Comparison of ENCODE assay signal across 10 cellular contexts in the genomic region with DNA sequence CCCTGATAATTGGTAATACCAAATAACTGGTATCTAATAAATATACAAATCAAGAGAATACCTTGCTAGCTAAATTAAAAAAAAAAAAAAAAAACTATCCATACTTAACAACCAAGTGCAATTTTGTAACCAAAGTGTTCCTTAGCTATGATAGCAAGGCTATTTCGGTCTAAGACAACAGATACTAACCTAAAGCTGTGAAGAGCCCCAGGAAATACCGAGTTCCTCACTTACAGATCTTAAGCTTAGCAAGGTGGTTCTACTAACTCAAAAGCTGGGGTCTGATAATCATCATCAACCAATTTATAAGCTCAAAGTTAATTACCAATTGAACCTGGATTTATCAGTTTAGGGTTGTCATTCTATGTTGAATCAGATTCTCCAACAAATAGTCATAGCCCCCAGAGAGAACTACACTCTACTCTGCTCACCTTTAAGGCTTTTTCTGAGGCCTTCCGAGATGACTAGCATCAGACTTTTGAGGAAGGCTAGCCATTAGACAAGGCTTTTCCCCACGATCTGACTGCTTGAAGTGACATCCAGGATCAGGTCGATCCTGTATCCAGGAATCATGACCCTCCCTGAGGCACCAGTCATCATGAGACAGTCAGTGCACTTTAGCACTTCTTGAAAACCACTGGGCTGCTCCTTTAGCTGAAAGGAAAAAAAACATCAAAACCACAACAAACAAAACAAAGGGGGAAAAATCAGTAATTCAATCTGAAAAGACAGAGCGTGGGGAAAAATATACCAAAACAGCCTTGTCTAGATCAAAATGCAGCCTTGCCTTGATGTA. TPM values are rescaled to one million over a fixed set of nuclear protein-coding genes. Genes with fewer than 3 reads are reported as not detected.
DNase-seq lines count a peak whose midpoint lies in the region; ATAC-seq and TF ChIP-seq lines count a peak whose summit lies in the region.
"Had no signal": no experiment of that assay in that cellular context is flagged by ENCODE, and none has a peak within 500 bp of the region (broad histone marks: within the 10 kb centered on the region; RNA-seq: fewer than 3 reads in every experiment).

No MANE protein-coding gene starts in this region.

- H3K14ac ChIP-seq in IMR-90 (replicated peaks; ENCODE audit: low read depth, low read length), result 0 out of 2 replicates have a peak overlapping the region, but pooled peaks have one; percentile 36

- no peak overlapping the region for H2BK5ac ChIP-seq in IMR-90 (ENCODE audit: low read depth, low read length, poor library complexity, severe bottlenecking)

- peaks cover 6% of the 10 kb centered on the region for H3K36me3 ChIP-seq in IMR-90 (ENCODE audit: control insufficient read depth, insufficient read depth, low read length)
- peaks cover 23% of the 10 kb centered on the region for H3K36me3 ChIP-seq in BE2C

- no peak overlapping the region for H3K9ac ChIP-seq in IMR-90 (ENCODE audit: low read depth, low read length)

- no peak overlapping the region for H2BK20ac ChIP-seq in IMR-90 (ENCODE audit: low read depth, low read length)

- H3K27me3 ChIP-seq in IMR-90 (ENCODE audit: control insufficient read depth, insufficient read depth, low read length), result no peaks in the 10 kb centered on the region
- H3K27me3 ChIP-seq in BE2C, result no peaks in the 10 kb centered on the region

- H3K27me3 Mint-ChIP-seq in neural crest cell (ENCODE audit: low read depth), result no peaks in the 10 kb centered on the region
- no peaks in the 10 kb centered on the region for H3K27me3 Mint-ChIP-seq in Calu3 (ENCODE audit: unreplicated experiment)

- no peak for TF ChIP-seq RAD21 in IMR-90 (IDR thresholded peaks at IDR 0.05; ENCODE audit: low read length)

- H3K18ac ChIP-seq in IMR-90 (ENCODE audit: low read depth, low read length), result no peak overlapping the region

- no peak overlapping the region for H2AK9ac ChIP-seq in IMR-90 (replicated peaks; ENCODE audit: low read depth, low read length, poor library complexity)

- intact Hi-C loops in IMR-90 (cut with micrococcal nuclease), result no loop called here
- intact Hi-C loops in Calu3 (cut with micrococcal nuclease; ENCODE audit: unreplicated experiment), result no loop called here

- H3K36me3 Mint-ChIP-seq in activated naive CD4-positive, alpha-beta T cell treated with anti-CD3 and anti-CD28 coated beads, Interleukin-2, amount 50 U/mL, for 72 hours, result peaks cover 12 to 24% of the 10 kb centered on the region in 2 donors
- peaks cover 28% of the 10 kb centered on the region for H3K36me3 Mint-ChIP-seq in neural crest cell (ENCODE audit: low read depth)
- H3K36me3 Mint-ChIP-seq in Calu3 (ENCODE audit: insufficient read depth, unreplicated experiment), result no peaks in the 10 kb centered on the region

- 83% methylated on average over 2 of the region's 6 CpGs; no CpG with 5 or more reads in 1 of the 2 experiments for WGBS in IMR-90 (ENCODE audit: extremely low coverage in 2 of 2, insufficient read length in 1 of 2), 2 experiments

- H4K91ac ChIP-seq in IMR-90 (ENCODE audit: insufficient read depth, low read depth, low read length), result no peak overlapping the region

- H3K4me3 Mint-ChIP-seq in neural crest cell (no peak overlapping the region), Calu3 (ENCODE audit: low read depth, unreplicated experiment) (no peak overlapping the region)

- peaks cover 24 to 44% of the 10 kb centered on the region in 2 experiments for H3K79me1 ChIP-seq in IMR-90 (ENCODE audit: low read depth in 1 of 2, low read length in 2 of 2)

- H3K4me2 ChIP-seq in IMR-90 (ENCODE audit: low read depth, low read length), result no peak overlapping the region

- peaks cover 5% of the 10 kb centered on the region for H3K4me1 Mint-ChIP-seq in neural crest cell
- H3K4me1 Mint-ChIP-seq in Calu3 (ENCODE audit: low read depth, unreplicated experiment), result peaks cover 12% of the 10 kb centered on the region

- no peaks in the 10 kb centered on the region for H3K9me3 ChIP-seq in IMR-90 (ENCODE audit: control insufficient read depth, insufficient read depth, low read length)
- no peaks in the 10 kb centered on the region for H3K9me3 ChIP-seq in BE2C

- peaks cover 45% of the 10 kb centered on the region; the same call in 1 of the 2 replicates for H4K20me1 ChIP-seq in IMR-90 (ENCODE audit: insufficient read depth, low read length)

- no peak overlapping the region for H2BK15ac ChIP-seq in IMR-90 (ENCODE audit: low read depth, low read length)

- no peak overlapping the region for H4K5ac ChIP-seq in IMR-90 (ENCODE audit: low read depth, low read length)

- H3K4me1 ChIP-seq in IMR-90 (ENCODE audit: control insufficient read depth, insufficient read depth, low read length), result no peaks in the 10 kb centered on the region; the same call in 1 of the 2 replicates
- peaks cover 3% of the 10 kb centered on the region; the same call in 1 of the 2 replicates for H3K4me1 ChIP-seq in BE2C

- H2AFZ ChIP-seq in IMR-90 (replicated peaks; ENCODE audit: low read length, poor library complexity), result no peak overlapping the region

- H3K27ac Mint-ChIP-seq in activated naive CD4-positive, alpha-beta T cell treated with anti-CD3 and anti-CD28 coated beads, Interleukin-2, amount 50 U/mL, for 72 hours, result peak overlapping the region; percentile 0 to 24
- peak overlapping the region; percentile 9 for H3K27ac Mint-ChIP-seq in neural crest cell (ENCODE audit: unreplicated experiment)
- H3K27ac Mint-ChIP-seq in Calu3 (ENCODE audit: unreplicated experiment), result no peak overlapping the region

- no peak overlapping the region for H2BK120ac ChIP-seq in IMR-90 (ENCODE audit: low read depth, low read length)

- in situ Hi-C loops in IMR-90 (cut with MboI; ENCODE audit: low sequenced_read_pairs), result loop anchor here (25.0 kb wide), 1 partner anchor 716 kb away; a partner anchor contains a TSS

- no peak overlapping the region for H3K4ac ChIP-seq in IMR-90 (ENCODE audit: low read depth, low read length)

- dilution Hi-C loops in IMR-90 (cut with HindIII; ENCODE audit: low sequenced_read_pairs, unreplicated experiment), result no loop called here

- DNase-seq in GM12865 (ENCODE audit: low read depth) (peak; percentile 33), IMR-90 (no peak), neural crest cell (ENCODE audit: low read depth, low spot score) (no peak), NCI-H345 treated with DMSO at 0.1 percent for 48 hours (lab: John Stamatoyannopoulos, UW; ENCODE audit: unreplicated experiment) (no peak), Calu3 (no peak), BE2C (no peak)
- DNase-seq in activated naive CD4-positive, alpha-beta T cell treated with anti-CD3 and anti-CD28 coated beads, Interleukin-2, amount 50 U/mL, for 72 hours (ENCODE audit: low spot score in 2 of 2), result peak in 1 of 2 donors; percentile 26
- DNase-seq: NCI-H146, NCI-H774, right cardiac atrium had no signal

- H3K9me1 ChIP-seq in IMR-90 (ENCODE audit: insufficient read depth, low read length), result peaks cover 7% of the 10 kb centered on the region

- H3K27ac ChIP-seq in IMR-90 (ENCODE audit: insufficient read depth, low read length), result no peak overlapping the region

- CTCF ChIA-PET in IMR-90 (lab: Yijun Ruan, JAX) (interaction anchor here (0.6 to 0.7 kb wide), 2 partner anchors 380 to 394 kb away, joined by 3 read pairs; no protein-coding TSS in a partner anchor), Calu3 (lab: Charles Lee) (interaction anchor here (0.6 kb wide), 1 partner anchor 23 kb away, joined by 5 read pairs; no protein-coding TSS in a partner anchor)

- no peaks in the 10 kb centered on the region for H3K9me3 Mint-ChIP-seq in activated naive CD4-positive, alpha-beta T cell treated with anti-CD3 and anti-CD28 coated beads, Interleukin-2, amount 50 U/mL, for 72 hours
- H3K9me3 Mint-ChIP-seq in neural crest cell, result peaks cover 5% of the 10 kb centered on the region
- H3K9me3 Mint-ChIP-seq in Calu3 (ENCODE audit: low read depth, unreplicated experiment), result no peaks in the 10 kb centered on the region

- no peak for ATAC-seq in IMR-90 (ENCODE audit: low read depth)
- peak; percentile 63 to 75 for ATAC-seq in activated naive CD4-positive, alpha-beta T cell treated with anti-CD3 and anti-CD28 coated beads, Interleukin-2, amount 50 U/mL, for 72 hours
- ATAC-seq: right cardiac atrium had no signal

- peak overlapping the region; percentile 1; the same call in 1 of the 2 replicates for H3K4me3 ChIP-seq in GM12865 (ENCODE audit: low read depth, low read length)
- H3K4me3 ChIP-seq in IMR-90 (ENCODE audit: insufficient read depth, low read depth, low read length), result no peak overlapping the region
- no peak overlapping the region for H3K4me3 ChIP-seq in BE2C (ENCODE audit: low read depth, low read length)

- H2AK5ac ChIP-seq in IMR-90 (ENCODE audit: low read depth, low read length), result no peak overlapping the region

- H3K23ac ChIP-seq in IMR-90 (ENCODE audit: low read depth, low read length), result no peak overlapping the region

- POLR2A ChIA-PET in IMR-90 (lab: Charles Lee; ENCODE audit: unreplicated experiment), result interaction anchor here (0.7 kb wide), 1 partner anchor 375 kb away, joined by 3 read pairs; no protein-coding TSS in a partner anchor

- TF ChIP-seq CTCF in GM12865 (IDR thresholded peaks at IDR 0.05; ENCODE audit: insufficient read depth, low read depth, low read length, missing control alignments) (no peak), IMR-90 (conservative IDR thresholded peaks at IDR 0.05; ENCODE audit: low read depth, low read length) (no peak), neural crest cell (conservative IDR thresholded peaks at IDR 0.05) (no peak), Calu3 (IDR thresholded peaks at IDR 0.05; ENCODE audit: unreplicated experiment) (no peak), BE2C (IDR thresholded peaks at IDR 0.05; ENCODE audit: low read depth, low read length) (no peak)

- no TSS peak for BruUV-seq in IMR-90 (replicated peaks; lab: Mats Ljungman, UMichigan)
- BruUV-seq in Calu3 (replicated peaks; lab: Mats Ljungman, UMichigan), result no TSS peak

- H4K8ac ChIP-seq in IMR-90 (ENCODE audit: low read depth in 2 of 2, low read length in 2 of 2), result no peak overlapping the region

- TF ChIP-seq POLR2A in IMR-90 (IDR thresholded peaks at IDR 0.05; ENCODE audit: low read depth, low read length), result no peak

- no peak overlapping the region for H3K56ac ChIP-seq in IMR-90 (ENCODE audit: extremely low read depth, insufficient read depth, low read length)

TF ChIP-seq in IMR-90, 13 proteins besides CTCF, POLR2A, EP300 and RAD21 (continues in another document):
- no peak for TF ChIP-seq MXI1 (IDR thresholded peaks at IDR 0.05; ENCODE audit: borderline replicate concordance, low read depth, low read length)
- no peak for TF ChIP-seq RFX5 (IDR thresholded peaks at IDR 0.05; ENCODE audit: low read depth, low read length)
- TF ChIP-seq BHLHE40 (IDR thresholded peaks at IDR 0.05; ENCODE audit: low read depth, low read length), result no peak

RNA-seq across cellular contexts. Expression of a gene that starts 32.0 kb away (rescaled TPM):
- total RNA-seq in IMR-90 (2012; rRNA removed), result 42.3 and 43.0 TPM in 2 replicates
- polyA plus RNA-seq in IMR-90 (2012; rRNA removed), result 12.3 and 12.9 TPM in 2 replicates
- polyA plus RNA-seq in IMR-90 (2012; cell fraction: cytosol; rRNA removed), result 2.9 and 3.1 TPM in 2 replicates
- 5.9 and 22.2 TPM in 2 replicates for polyA plus RNA-seq in IMR-90 (2012; cell fraction: nucleus; rRNA removed; ENCODE audit: low replicate concordance)
- 10 to 100 TPM; 49.7 to 53.4 TPM for total RNA-seq in activated naive CD4-positive, alpha-beta T cell treated with anti-CD3 and anti-CD28 coated beads, Interleukin-2, amount 50 U/mL, for 72 hours
- total RNA-seq in neural crest cell, result 38.1 and 39.2 TPM in 2 replicates
- total RNA-seq in Calu3 (2022), result 25.3 and 27.1 TPM in 2 replicates
- 19.3 TPM for polyA plus RNA-seq in BE2C (2012; ENCODE audit: insufficient read depth, insufficient read length, low read depth)
